Comparison of ENCODE assay signal across 2 cellular contexts in the genomic region with DNA sequence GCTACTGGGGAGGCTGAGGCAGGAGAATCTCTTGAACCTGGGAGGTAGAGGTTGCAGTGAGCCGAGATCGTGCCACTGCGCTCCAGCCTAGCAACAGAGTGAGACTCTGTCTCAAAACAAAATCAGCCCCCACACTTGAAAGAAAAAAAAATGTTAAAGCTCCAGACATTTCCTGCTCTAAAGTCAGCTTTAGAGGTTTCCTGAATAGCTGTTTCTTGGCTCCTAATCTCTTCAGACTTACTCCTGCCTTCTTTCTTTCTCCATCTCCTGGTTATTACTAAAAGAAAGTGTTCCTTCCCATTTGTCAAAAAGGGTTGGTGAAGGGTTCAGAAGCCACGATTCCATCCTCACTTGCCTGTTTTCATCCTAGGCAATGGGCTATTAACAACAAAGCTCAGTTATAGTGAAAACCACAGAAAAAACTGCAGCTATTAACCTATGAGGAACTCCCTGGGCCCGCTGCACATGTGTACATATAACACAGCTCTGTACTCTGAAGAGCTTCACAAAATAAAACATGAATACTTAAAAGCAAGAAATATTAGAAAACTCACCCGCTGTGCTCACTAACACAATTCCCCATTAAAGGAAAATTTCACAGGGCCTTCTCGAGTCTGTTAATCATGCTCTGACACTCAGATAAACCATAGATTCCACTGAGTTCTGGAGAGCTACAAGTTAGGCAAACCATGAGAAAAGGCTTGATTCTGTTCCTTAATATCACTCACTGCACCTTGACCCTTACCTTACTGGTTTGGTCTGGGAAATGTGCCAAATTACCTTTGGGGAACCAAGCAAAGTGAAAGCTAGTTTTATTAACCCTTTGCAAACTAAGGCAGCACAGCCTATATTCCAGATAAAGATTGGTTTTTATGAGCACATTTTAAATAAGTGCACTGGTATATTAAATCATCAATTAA.
TF ChIP-seq lines count a peak whose summit lies in the region.

No MANE protein-coding gene starts in this region.

TF ChIP-seq in A549, 52 proteins besides CTCF, POLR2A, EP300 and RAD21 (continued from another document):
- TF ChIP-seq, protein P1, sequence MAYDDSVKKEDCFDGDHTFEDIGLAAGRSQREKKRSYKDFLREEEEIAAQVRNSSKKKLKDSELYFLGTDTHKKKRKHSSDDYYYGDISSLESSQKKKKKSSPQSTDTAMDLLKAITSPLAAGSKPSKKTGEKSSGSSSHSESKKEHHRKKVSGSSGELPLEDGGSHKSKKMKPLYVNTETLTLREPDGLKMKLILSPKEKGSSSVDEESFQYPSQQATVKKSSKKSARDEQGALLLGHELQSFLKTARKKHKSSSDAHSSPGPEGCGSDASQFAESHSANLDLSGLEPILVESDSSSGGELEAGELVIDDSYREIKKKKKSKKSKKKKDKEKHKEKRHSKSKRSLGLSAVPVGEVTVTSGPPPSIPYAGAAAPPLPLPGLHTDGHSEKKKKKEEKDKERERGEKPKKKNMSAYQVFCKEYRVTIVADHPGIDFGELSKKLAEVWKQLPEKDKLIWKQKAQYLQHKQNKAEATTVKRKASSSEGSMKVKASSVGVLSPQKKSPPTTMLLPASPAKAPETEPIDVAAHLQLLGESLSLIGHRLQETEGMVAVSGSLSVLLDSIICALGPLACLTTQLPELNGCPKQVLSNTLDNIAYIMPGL (CRISPR knock-in tag; IDR thresholded peaks at IDR 0.05; ENCODE audit: borderline replicate concordance): no peak
- TF ChIP-seq, protein P2, sequence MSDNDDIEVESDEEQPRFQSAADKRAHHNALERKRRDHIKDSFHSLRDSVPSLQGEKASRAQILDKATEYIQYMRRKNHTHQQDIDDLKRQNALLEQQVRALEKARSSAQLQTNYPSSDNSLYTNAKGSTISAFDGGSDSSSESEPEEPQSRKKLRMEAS (IDR thresholded peaks at IDR 0.05): no peak
- no peak for TF ChIP-seq BHLHE40 (IDR thresholded peaks at IDR 0.05; ENCODE audit: low read depth, low read length)
TF ChIP-seq in A549: peak in this region for 0.

TF ChIP-seq in GM23338, 12 proteins besides CTCF, POLR2A, EP300 and RAD21 (continued from another document):
- TF ChIP-seq ZNF331 (CRISPR knock-in tag; IDR thresholded peaks at IDR 0.05; ENCODE audit: low read depth) (no peak), JUNB (IDR thresholded peaks at IDR 0.05; ENCODE audit: unreplicated experiment) (no peak), EZH2phosphoT487 (IDR thresholded peaks at IDR 0.05; ENCODE audit: unreplicated experiment) (no peak), CREB1 (CRISPR knock-in tag; IDR thresholded peaks at IDR 0.05; ENCODE audit: low read depth) (no peak), STAT1 (IDR thresholded peaks at IDR 0.05; ENCODE audit: unreplicated experiment) (no peak), NANOG (IDR thresholded peaks at IDR 0.05; ENCODE audit: borderline replicate concordance) (no peak)
- TF ChIP-seq, protein P3, sequence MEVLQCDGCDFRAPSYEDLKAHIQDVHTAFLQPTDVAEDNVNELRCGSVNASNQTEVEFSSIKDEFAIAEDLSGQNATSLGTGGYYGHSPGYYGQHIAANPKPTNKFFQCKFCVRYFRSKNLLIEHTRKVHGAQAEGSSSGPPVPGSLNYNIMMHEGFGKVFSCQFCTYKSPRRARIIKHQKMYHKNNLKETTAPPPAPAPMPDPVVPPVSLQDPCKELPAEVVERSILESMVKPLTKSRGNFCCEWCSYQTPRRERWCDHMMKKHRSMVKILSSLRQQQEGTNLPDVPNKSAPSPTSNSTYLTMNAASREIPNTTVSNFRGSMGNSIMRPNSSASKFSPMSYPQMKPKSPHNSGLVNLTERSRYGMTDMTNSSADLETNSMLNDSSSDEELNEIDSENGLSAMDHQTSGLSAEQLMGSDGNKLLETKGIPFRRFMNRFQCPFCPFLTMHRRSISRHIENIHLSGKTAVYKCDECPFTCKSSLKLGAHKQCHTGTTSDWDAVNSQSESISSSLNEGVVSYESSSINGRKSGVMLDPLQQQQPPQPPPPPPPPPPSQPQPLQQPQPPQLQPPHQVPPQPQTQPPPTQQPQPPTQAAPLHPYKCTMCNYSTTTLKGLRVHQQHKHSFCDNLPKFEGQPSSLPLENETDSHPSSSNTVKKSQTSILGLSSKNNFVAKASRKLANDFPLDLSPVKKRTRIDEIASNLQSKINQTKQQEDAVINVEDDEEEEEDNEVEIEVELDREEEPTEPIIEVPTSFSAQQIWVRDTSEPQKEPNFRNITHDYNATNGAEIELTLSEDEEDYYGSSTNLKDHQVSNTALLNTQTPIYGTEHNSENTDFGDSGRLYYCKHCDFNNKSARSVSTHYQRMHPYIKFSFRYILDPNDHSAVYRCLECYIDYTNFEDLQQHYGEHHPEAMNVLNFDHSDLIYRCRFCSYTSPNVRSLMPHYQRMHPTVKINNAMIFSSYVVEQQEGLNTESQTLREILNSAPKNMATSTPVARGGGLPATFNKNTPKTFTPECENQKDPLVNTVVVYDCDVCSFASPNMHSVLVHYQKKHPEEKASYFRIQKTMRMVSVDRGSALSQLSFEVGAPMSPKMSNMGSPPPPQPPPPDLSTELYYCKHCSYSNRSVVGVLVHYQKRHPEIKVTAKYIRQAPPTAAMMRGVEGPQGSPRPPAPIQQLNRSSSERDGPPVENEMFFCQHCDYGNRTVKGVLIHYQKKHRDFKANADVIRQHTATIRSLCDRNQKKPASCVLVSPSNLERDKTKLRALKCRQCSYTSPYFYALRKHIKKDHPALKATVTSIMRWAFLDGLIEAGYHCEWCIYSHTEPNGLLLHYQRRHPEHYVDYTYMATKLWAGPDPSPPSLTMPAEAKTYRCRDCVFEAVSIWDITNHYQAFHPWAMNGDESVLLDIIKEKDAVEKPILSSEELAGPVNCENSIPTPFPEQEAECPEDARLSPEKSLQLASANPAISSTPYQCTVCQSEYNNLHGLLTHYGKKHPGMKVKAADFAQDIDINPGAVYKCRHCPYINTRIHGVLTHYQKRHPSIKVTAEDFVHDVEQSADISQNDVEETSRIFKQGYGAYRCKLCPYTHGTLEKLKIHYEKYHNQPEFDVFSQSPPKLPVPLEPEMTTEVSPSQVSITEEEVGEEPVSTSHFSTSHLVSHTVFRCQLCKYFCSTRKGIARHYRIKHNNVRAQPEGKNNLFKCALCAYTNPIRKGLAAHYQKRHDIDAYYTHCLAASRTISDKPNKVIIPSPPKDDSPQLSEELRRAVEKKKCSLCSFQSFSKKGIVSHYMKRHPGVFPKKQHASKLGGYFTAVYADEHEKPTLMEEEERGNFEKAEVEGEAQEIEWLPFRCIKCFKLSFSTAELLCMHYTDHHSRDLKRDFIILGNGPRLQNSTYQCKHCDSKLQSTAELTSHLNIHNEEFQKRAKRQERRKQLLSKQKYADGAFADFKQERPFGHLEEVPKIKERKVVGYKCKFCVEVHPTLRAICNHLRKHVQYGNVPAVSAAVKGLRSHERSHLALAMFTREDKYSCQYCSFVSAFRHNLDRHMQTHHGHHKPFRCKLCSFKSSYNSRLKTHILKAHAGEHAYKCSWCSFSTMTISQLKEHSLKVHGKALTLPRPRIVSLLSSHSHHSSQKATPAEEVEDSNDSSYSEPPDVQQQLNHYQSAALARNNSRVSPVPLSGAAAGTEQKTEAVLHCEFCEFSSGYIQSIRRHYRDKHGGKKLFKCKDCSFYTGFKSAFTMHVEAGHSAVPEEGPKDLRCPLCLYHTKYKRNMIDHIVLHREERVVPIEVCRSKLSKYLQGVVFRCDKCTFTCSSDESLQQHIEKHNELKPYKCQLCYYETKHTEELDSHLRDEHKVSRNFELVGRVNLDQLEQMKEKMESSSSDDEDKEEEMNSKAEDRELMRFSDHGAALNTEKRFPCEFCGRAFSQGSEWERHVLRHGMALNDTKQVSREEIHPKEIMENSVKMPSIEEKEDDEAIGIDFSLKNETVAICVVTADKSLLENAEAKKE (CRISPR knock-in tag; IDR thresholded peaks at IDR 0.05): no peak
TF ChIP-seq in GM23338: peak in this region for 0.
